1 cellular context compared by ENCODE assay signal in the genomic region with DNA sequence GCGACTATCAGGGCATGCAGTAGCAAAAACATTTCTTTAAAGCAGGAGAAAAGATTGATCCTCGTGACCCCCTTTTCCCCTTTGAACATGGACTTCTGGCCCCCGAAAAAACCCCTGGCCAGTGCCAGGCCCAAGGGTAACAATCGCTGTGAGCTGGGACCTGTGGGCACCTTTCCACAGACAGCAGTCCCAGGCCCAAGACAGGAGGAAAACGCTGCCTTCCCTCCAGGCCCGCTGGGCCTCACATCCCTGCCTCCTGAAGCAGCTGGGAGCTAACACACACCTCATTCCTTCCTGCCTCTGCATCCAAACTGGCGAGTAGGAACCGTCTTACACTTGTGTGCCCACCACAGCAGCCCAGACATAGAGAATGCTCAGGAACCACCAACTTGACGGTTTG.
TF ChIP-seq lines count a peak whose summit lies in the region.

No MANE protein-coding gene starts in this region.

TF ChIP-seq in WTC11, 78 proteins besides CTCF, POLR2A, EP300 and RAD21:
- TF ChIP-seq, protein P1, sequence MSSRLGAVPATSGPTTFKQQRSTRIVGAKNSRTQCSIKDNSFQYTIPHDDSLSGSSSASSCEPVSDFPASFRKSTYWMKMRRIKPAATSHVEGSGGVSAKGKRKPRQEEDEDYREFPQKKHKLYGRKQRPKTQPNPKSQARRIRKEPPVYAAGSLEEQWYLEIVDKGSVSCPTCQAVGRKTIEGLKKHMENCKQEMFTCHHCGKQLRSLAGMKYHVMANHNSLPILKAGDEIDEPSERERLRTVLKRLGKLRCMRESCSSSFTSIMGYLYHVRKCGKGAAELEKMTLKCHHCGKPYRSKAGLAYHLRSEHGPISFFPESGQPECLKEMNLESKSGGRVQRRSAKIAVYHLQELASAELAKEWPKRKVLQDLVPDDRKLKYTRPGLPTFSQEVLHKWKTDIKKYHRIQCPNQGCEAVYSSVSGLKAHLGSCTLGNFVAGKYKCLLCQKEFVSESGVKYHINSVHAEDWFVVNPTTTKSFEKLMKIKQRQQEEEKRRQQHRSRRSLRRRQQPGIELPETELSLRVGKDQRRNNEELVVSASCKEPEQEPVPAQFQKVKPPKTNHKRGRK (CRISPR knock-in tag; IDR thresholded peaks at IDR 0.05; ENCODE audit: borderline replicate concordance) = no peak
- TF ChIP-seq, protein P2, sequence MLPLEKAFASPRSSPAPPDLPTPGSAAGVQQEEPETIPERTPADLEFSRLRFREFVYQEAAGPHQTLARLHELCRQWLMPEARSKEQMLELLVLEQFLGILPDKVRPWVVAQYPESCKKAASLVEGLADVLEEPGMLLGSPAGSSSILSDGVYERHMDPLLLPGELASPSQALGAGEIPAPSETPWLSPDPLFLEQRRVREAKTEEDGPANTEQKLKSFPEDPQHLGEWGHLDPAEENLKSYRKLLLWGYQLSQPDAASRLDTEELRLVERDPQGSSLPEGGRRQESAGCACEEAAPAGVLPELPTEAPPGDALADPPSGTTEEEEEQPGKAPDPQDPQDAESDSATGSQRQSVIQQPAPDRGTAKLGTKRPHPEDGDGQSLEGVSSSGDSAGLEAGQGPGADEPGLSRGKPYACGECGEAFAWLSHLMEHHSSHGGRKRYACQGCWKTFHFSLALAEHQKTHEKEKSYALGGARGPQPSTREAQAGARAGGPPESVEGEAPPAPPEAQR (CRISPR knock-in tag; IDR thresholded peaks at IDR 0.05) = no peak
